ENCODE assay signal across 16 cellular contexts in genomic region chr3:105516972-105517371, GRCh38.
DNase-seq lines count a peak whose midpoint lies in the region; ATAC-seq, FAIRE-seq and TF ChIP-seq lines count a peak whose summit lies in the region.
"Had no signal": no experiment of that assay in that cellular context is flagged by ENCODE, and none has a peak within 500 bp of the region (broad histone marks: within the 10 kb centered on the region; RNA-seq: fewer than 3 reads in every experiment).

No MANE protein-coding gene starts in this region.

- H4K5ac ChIP-seq in H1 (ENCODE audit: insufficient read length, low read depth, low read length) (no peak overlapping the region), mesendoderm (ENCODE audit: low read length) (no peak overlapping the region)

- no peak for ATAC-seq in HG03108 (IDR thresholded peaks at IDR 0.05; ENCODE audit: unreplicated experiment)
- ATAC-seq: CD8-positive, alpha-beta T cell; GM12878; HepG2 had no signal

- no peak overlapping the region for H3K4me3 Mint-ChIP-seq in CD4-positive, alpha-beta memory T cell
- H3K4me3 Mint-ChIP-seq: CD8-positive, alpha-beta T cell had no signal

- H3K4me1 ChIP-seq in H1 (replicated peaks in 1 of 4; ENCODE audit: control insufficient read depth in 3 of 4, insufficient read depth in 4 of 4, low read length in 3 of 4) (peaks cover 0 to 5% (median 0%) of the 10 kb centered on the region in 4 experiments; a peak in 1 of 7 replicates), mesendoderm (ENCODE audit: control insufficient read depth, low read depth, low read length) (no peaks in the 10 kb centered on the region)
- no peaks in the 10 kb centered on the region for H3K4me1 ChIP-seq in CD4-positive, alpha-beta memory T cell (ENCODE audit: insufficient read depth, low read length)

- WGBS in H1 (ENCODE audit: extremely low coverage in 1 of 2, insufficient coverage in 1 of 2, insufficient read length in 1 of 2, insufficient replicate concordance in 2 of 2, low coverage in 1 of 2, low lambda C conversion rate in 2 of 2, missing lambda C conversion rate in 1 of 2), 2 experiments, result 66% methylated on average over 6 of the region's 6 CpGs; no CpG with 5 or more reads in 1 of the 2 experiments
- no CpG with 5 or more reads among the region's 6 CpGs for WGBS in mesendoderm (ENCODE audit: extremely low coverage, insufficient coverage, low lambda C conversion rate)

- H3K4me2 ChIP-seq in H1 (ENCODE audit: insufficient read depth in 1 of 2, low read depth in 2 of 2, low read length in 2 of 2), result no peak overlapping the region
- no peak overlapping the region for H3K4me2 ChIP-seq in mesendoderm (ENCODE audit: low read length)

- CTCF ChIA-PET in H1 (lab: Charles Lee; ENCODE audit: partially characterized antibody), result interaction anchor here (0.8 to 4.6 kb wide), 11 partner anchors 10 to 920 kb away, joined by 3 to 42 read pairs (median 3); no protein-coding TSS in a partner anchor
- CTCF ChIA-PET in CD4-positive, alpha-beta memory T cell (lab: Charles Lee; ENCODE audit: partially characterized antibody), result interaction anchor here (1.0 to 3.1 kb wide), 4 partner anchors 11 to 1093 kb away, joined by 3 to 23 read pairs (median 5); no protein-coding TSS in a partner anchor

- H3K79me2 ChIP-seq in H1 (ENCODE audit: control insufficient read depth in 1 of 2, insufficient read depth in 2 of 2, low read length in 2 of 2) (0 out of 4 replicates have a peak, but pooled peaks cover 0 to 3% of the 10 kb centered on the region in 2 experiments), mesendoderm (ENCODE audit: control insufficient read depth, insufficient read depth, low read length) (no peaks in the 10 kb centered on the region)

- no peaks in the 10 kb centered on the region for H3K9me3 ChIP-seq in H1 (ENCODE audit: insufficient read depth in 2 of 2, low read depth in 1 of 2, low read length in 1 of 2)
- no peaks in the 10 kb centered on the region for H3K9me3 ChIP-seq in CD4-positive, alpha-beta memory T cell (ENCODE audit: control insufficient read depth in 1 of 2, low read length in 2 of 2)
- H3K9me3 ChIP-seq: stomach had no signal

- TF ChIP-seq CTCF in H1 (IDR thresholded peaks at IDR 0.05; ENCODE audit: control extremely low read depth in 1 of 3, insufficient read depth in 1 of 3, low read depth in 1 of 3, low read length in 3 of 3), result peak in 2 of 3 experiments; percentile 35 to 55; a peak in 3 of 4 replicates

- H2BK15ac ChIP-seq in H1 (ENCODE audit: low read length) (no peak overlapping the region), mesendoderm (replicated peaks; ENCODE audit: low read depth) (no peak overlapping the region)

- no peak overlapping the region for H2BK20ac ChIP-seq in H1 (ENCODE audit: low read length)

- H3K23me2 ChIP-seq in H1 (ENCODE audit: low read depth, low read length), result no peaks in the 10 kb centered on the region

- H3K14ac ChIP-seq in H1 (ENCODE audit: insufficient read length), result no peak overlapping the region

- H2BK5ac ChIP-seq in H1 (ENCODE audit: low read depth, low read length) (no peak overlapping the region), mesendoderm (ENCODE audit: low read length) (no peak overlapping the region)

- intact Hi-C loops in CD4-positive, alpha-beta memory T cell (cut with micrococcal nuclease), result loop anchor here (5.0 kb wide), 1 partner anchor 1545 kb away; no protein-coding TSS in a partner anchor

- POLR2A ChIA-PET in H1 (lab: Charles Lee; ENCODE audit: partially characterized antibody), result interaction anchor here (1.1 kb wide), 1 partner anchor 119 kb away, joined by 3 read pairs; no protein-coding TSS in a partner anchor
- POLR2A ChIA-PET in CD4-positive, alpha-beta memory T cell (lab: Charles Lee; ENCODE audit: partially characterized antibody), result no interaction called here

- no peak overlapping the region for H2AFZ ChIP-seq in H1 (ENCODE audit: low read length)

- no peaks in the 10 kb centered on the region for H3K27me3 Mint-ChIP-seq in CD4-positive, alpha-beta memory T cell

- H4K20me1 ChIP-seq in H1 (replicated peaks in 1 of 2; ENCODE audit: control insufficient read depth in 1 of 2, insufficient read depth in 2 of 2, low read length in 2 of 2), result no peaks in the 10 kb centered on the region

- H3K9me3 Mint-ChIP-seq in CD4-positive, alpha-beta memory T cell, result no peaks in the 10 kb centered on the region
- H3K9me3 Mint-ChIP-seq: CD8-positive, alpha-beta T cell had no signal

- no peak overlapping the region for H4K91ac ChIP-seq in H1 (replicated peaks; ENCODE audit: insufficient read length, low read length)

- H2BK120ac ChIP-seq in H1 (replicated peaks; ENCODE audit: low read depth, low read length) (no peak overlapping the region), mesendoderm (ENCODE audit: low read depth, low read length) (no peak overlapping the region)

- no peak overlapping the region for H2AK5ac ChIP-seq in H1 (ENCODE audit: low read depth, low read length)
- no peak overlapping the region for H2AK5ac ChIP-seq in mesendoderm (ENCODE audit: low read length)

- no peak overlapping the region for H3K56ac ChIP-seq in H1 (replicated peaks; ENCODE audit: insufficient read length, low read depth, low read length)
- H3K56ac ChIP-seq in mesendoderm (ENCODE audit: low read length), result no peak overlapping the region

- H3K36me3 ChIP-seq in H1 (ENCODE audit: control insufficient read depth in 2 of 4, insufficient read depth in 4 of 4, low read length in 3 of 4) (no peaks in the 10 kb centered on the region), mesendoderm (ENCODE audit: control insufficient read depth, insufficient read depth, low read length) (no peaks in the 10 kb centered on the region)
- no peaks in the 10 kb centered on the region for H3K36me3 ChIP-seq in CD4-positive, alpha-beta memory T cell (ENCODE audit: insufficient read depth, low read length)
- H3K36me3 ChIP-seq: stomach had no signal

- DNase-seq in NCI-H82 (lab: John Stamatoyannopoulos, UW), result peak; percentile 39
- DNase-seq in NCI-H82 treated with DMSO at 0.1 percent for 48 hours (lab: John Stamatoyannopoulos, UW; ENCODE audit: unreplicated experiment), result no peak
- DNase-seq in H1 (ENCODE audit: low read depth in 1 of 2, low spot score in 2 of 2), result no peak
- DNase-seq in mesendoderm, result peak; percentile 63
- no peak for DNase-seq in NCI-H2171 treated with DMSO at 0.1 percent for 48 hours (lab: John Stamatoyannopoulos, UW)
- no peak for DNase-seq in CD4-positive, alpha-beta memory T cell
- no peak for DNase-seq in DMS 273 treated with DMSO at 0.1 percent for 48 hours (lab: John Stamatoyannopoulos, UW)
- DNase-seq: 8988T; activated gamma-delta T cell treated with Interleukin-2 at 50 U/mL for 16 hours; CD8-positive, alpha-beta T cell; NCI-H1092; stomach had no signal

- H3K27ac ChIP-seq in H1 (ENCODE audit: low read depth, low read length), result no peak overlapping the region
- H3K27ac ChIP-seq in mesendoderm (ENCODE audit: low read depth, low read length), result no peak overlapping the region
- no peak overlapping the region for H3K27ac ChIP-seq in CD4-positive, alpha-beta memory T cell (ENCODE audit: low read depth, low read length)
- H3K27ac ChIP-seq: stomach, VCaP had no signal

- H3K79me1 ChIP-seq in H1 (ENCODE audit: low read depth, low read length), result no peaks in the 10 kb centered on the region; the same call in 1 of the 2 replicates
- no peaks in the 10 kb centered on the region for H3K79me1 ChIP-seq in mesendoderm (ENCODE audit: low read length)

- H3K9ac ChIP-seq in H1 (replicated peaks in 1 of 4; ENCODE audit: extremely low read depth in 1 of 4, low read depth in 3 of 4, low read length in 3 of 4) (no peak overlapping the region), mesendoderm (ENCODE audit: low read length) (no peak overlapping the region)

- no peak for TF ChIP-seq EP300 in H1 (IDR thresholded peaks at IDR 0.05; ENCODE audit: borderline replicate concordance in 1 of 2, low read depth in 2 of 2, low read length in 2 of 2)

- peak in 1 of 2 experiments; percentile 34; a peak in 3 of 4 replicates for TF ChIP-seq RAD21 in H1 (IDR thresholded peaks at IDR 0.05 in 1 of 2, conservative IDR thresholded peaks at IDR 0.05 in 1 of 2; ENCODE audit: low read depth in 2 of 2, low read length in 2 of 2)

- H4K8ac ChIP-seq in H1 (ENCODE audit: extremely low read depth, insufficient read depth, low read length) (no peak overlapping the region), mesendoderm (ENCODE audit: low read depth, low read length) (no peak overlapping the region)

- H3K18ac ChIP-seq in H1 (ENCODE audit: extremely low read depth, low read length), result no peak overlapping the region
- H3K18ac ChIP-seq in mesendoderm (ENCODE audit: low read length), result no peak overlapping the region

- H3K4me1 Mint-ChIP-seq in CD4-positive, alpha-beta memory T cell, result peaks cover 0 to 4% (median 4%) of the 10 kb centered on the region in 4 donors

- TF ChIP-seq POLR2A in H1 (IDR thresholded peaks at IDR 0.05; ENCODE audit: control extremely low read depth in 1 of 2, low read depth in 2 of 2, low read length in 2 of 2), result no peak

- H3K36me3 Mint-ChIP-seq in CD4-positive, alpha-beta memory T cell, result no peaks in the 10 kb centered on the region
- H3K36me3 Mint-ChIP-seq: CD8-positive, alpha-beta T cell had no signal

- peak overlapping the region in 1 of 7 donors; percentile 54 for H3K27ac Mint-ChIP-seq in CD4-positive, alpha-beta memory T cell
- H3K27ac Mint-ChIP-seq: CD8-positive, alpha-beta T cell had no signal

- H2BK12ac ChIP-seq in H1 (ENCODE audit: low read depth, low read length), result no peak overlapping the region

- no peak overlapping the region for H3K4ac ChIP-seq in H1 (replicated peaks; ENCODE audit: insufficient read length, low read depth, low read length)
- no peak overlapping the region for H3K4ac ChIP-seq in mesendoderm (ENCODE audit: low read depth, low read length)

- H3K27me3 ChIP-seq in H1 (replicated peaks in 1 of 4; ENCODE audit: control insufficient read depth in 3 of 4, extremely low read depth in 1 of 4, insufficient read depth in 3 of 4, low read length in 3 of 4) (no peaks in the 10 kb centered on the region), mesendoderm (ENCODE audit: insufficient read depth, low read length, poor library complexity) (no peaks in the 10 kb centered on the region)
- H3K27me3 ChIP-seq in CD4-positive, alpha-beta memory T cell (ENCODE audit: insufficient read depth, low read length), result no peaks in the 10 kb centered on the region
- H3K27me3 ChIP-seq: stomach had no signal

- FAIRE-seq in H1 (lab: Jason Lieb, UNC), result no peak
- FAIRE-seq: GM12878, HepG2 had no signal

- H3K23ac ChIP-seq in H1 (ENCODE audit: insufficient read length) (no peak overlapping the region), mesendoderm (ENCODE audit: low read length) (no peak overlapping the region)

- no peak overlapping the region for H3K4me3 ChIP-seq in H1 (ENCODE audit: extremely low read depth in 1 of 4, insufficient read depth in 2 of 4, low read depth in 3 of 4, low read length in 4 of 4)
- no peak overlapping the region for H3K4me3 ChIP-seq in mesendoderm (ENCODE audit: low read length)
- H3K4me3 ChIP-seq in CD4-positive, alpha-beta memory T cell (ENCODE audit: low read length in 2 of 2), result no peak overlapping the region
- H3K4me3 ChIP-seq: GM12878, stomach had no signal

TF ChIP-seq in H1, 55 proteins besides CTCF, POLR2A, EP300 and RAD21 (continues in another document):
- TF ChIP-seq ASH2L (IDR thresholded peaks at IDR 0.05; ENCODE audit: low read length) (no peak), HDAC6 (IDR thresholded peaks at IDR 0.05; ENCODE audit: low read depth, low read length) (no peak), JUN (IDR thresholded peaks at IDR 0.05; ENCODE audit: low read depth, low read length) (no peak), SIRT6 (IDR thresholded peaks at IDR 0.05; ENCODE audit: low read length) (no peak)

Comparison
In these comparisons a context has a peak if more than half of its experiments do, and no peak if none do; other contexts are left out.
1. DNase-seq: peak in NCI-H82 (single experiment) and mesendoderm (single experiment); none in NCI-H82 treated with DMSO at 0.1 percent for 48 hours (single experiment), H1 (0 of 2), NCI-H2171 treated with DMSO at 0.1 percent for 48 hours (single experiment), CD4-positive, alpha-beta memory T cell (0 of 5) and DMS 273 treated with DMSO at 0.1 percent for 48 hours (single experiment).